8 cellular contexts compared by ENCODE assay signal in the genomic region with DNA sequence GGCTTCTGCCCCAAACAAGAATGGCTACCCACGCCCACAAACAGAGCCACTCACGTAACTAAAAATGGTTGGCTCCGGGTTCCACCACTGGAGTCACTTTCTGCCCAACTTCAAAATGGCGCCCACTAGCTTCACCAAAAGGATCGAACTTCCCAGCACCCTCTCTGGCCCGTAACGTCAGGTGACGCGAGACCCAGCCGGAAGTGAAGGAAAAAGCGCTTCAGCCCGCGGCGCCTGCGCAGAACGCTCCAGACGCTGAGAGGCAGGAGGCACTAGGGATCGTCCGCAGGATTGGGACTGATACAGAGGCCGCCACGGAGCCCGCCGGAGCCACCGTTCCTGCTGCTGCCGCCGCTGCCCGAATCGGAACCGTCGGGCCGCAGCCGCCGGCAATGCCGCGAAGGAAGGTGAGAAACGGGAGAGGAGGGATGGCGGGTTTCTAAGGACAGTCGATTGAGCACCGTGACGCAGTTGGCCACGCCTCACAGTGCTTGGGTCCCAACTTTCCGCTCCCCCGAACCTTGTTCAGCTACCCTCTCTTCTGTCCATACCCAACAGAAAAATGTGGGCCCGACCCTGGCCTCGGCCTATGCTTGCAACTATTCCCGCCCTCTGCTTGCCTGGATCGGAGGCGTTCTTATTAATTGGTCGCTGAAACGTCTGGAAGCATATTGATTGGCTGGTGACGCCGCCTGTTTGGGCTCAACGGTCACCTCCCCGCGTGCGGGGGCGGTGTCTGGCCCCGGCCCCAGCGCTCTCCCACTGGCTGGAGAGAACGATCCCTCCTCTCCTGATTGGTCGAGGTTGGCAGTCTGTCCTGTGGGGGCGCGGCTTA. TPM values are rescaled to one million over a fixed set of nuclear protein-coding genes. Genes with fewer than 3 reads are reported as not detected.
A peak's percentile ranks its signal among the peaks of the same experiment; 100 is the strongest.
DNase-seq lines count a peak whose midpoint lies in the region; ATAC-seq and TF ChIP-seq lines count a peak whose summit lies in the region.

A gene (plus strand): TSS at position 239 of the 835 bp plus-strand sequence. CDS start 154 bp downstream, at position 393.

- TF ChIP-seq CTCF in LNCaP clone FGC (IDR thresholded peaks at IDR 0.05; ENCODE audit: control insufficient read depth, extremely low read depth, insufficient read depth) (no peak), RWPE1 (conservative IDR thresholded peaks at IDR 0.05; ENCODE audit: low read depth) (no peak)

- CTCF ChIA-PET in RWPE1 (lab: Yijun Ruan, JAX), result interaction anchor here (0.6 to 1.4 kb wide), 5 partner anchors 10 to 1805 kb away, joined by 3 to 5 read pairs (median 3); a partner anchor contains a TSS

- peak; percentile 92 for ATAC-seq in activated T-helper 17 cell treated with anti-CD3 and anti-CD28 coated beads, Interleukin-2, amount 50 U/mL, for 72 hours (replicated peaks)
- peak; percentile 78 to 80 for ATAC-seq in naive B cell (ENCODE audit: low read depth in 2 of 2)
- peak; percentile 97 for ATAC-seq in stimulated activated memory B cell treated with anti-CD40 and anti-IgM and Interleukin-4, amounts not matched to agents 10 μg/mL and 1 μg/mL and 100 μg/mL, for 72 hours

- H3K27ac Mint-ChIP-seq in activated T-helper 17 cell treated with anti-CD3 and anti-CD28 coated beads, Interleukin-2, amount 50 U/mL, for 72 hours, result peak within 1 kb of the TSS; percentile 99
- peak within 1 kb of the TSS; percentile 99 to 100 (median 99) for H3K27ac Mint-ChIP-seq in naive B cell
- peak within 1 kb of the TSS; percentile 99 for H3K27ac Mint-ChIP-seq in stimulated activated memory B cell treated with anti-CD40 and anti-IgM and Interleukin-4, amounts not matched to agents 10 μg/mL and 1 μg/mL and 100 μg/mL, for 72 hours

- peak within 1 kb of the TSS; percentile 98 for H3K4me3 Mint-ChIP-seq in activated T-helper 17 cell treated with anti-CD3 and anti-CD28 coated beads, Interleukin-2, amount 50 U/mL, for 72 hours
- peak within 1 kb of the TSS; percentile 94 to 100 (median 98) for H3K4me3 Mint-ChIP-seq in naive B cell
- peak within 1 kb of the TSS; percentile 93 for H3K4me3 Mint-ChIP-seq in stimulated activated memory B cell treated with anti-CD40 and anti-IgM and Interleukin-4, amounts not matched to agents 10 μg/mL and 1 μg/mL and 100 μg/mL, for 72 hours

- peaks cover 56% of the 10 kb centered on the region for H3K36me3 Mint-ChIP-seq in activated T-helper 17 cell treated with anti-CD3 and anti-CD28 coated beads, Interleukin-2, amount 50 U/mL, for 72 hours (ENCODE audit: low read depth)
- no peaks in the 10 kb centered on the region for H3K36me3 Mint-ChIP-seq in naive B cell
- peaks cover 26% of the 10 kb centered on the region for H3K36me3 Mint-ChIP-seq in stimulated activated memory B cell treated with anti-CD40 and anti-IgM and Interleukin-4, amounts not matched to agents 10 μg/mL and 1 μg/mL and 100 μg/mL, for 72 hours

- H3K4me1 Mint-ChIP-seq in activated T-helper 17 cell treated with anti-CD3 and anti-CD28 coated beads, Interleukin-2, amount 50 U/mL, for 72 hours, result peaks cover 21% of the 10 kb centered on the region
- peaks cover 25 to 61% (median 41%) of the 10 kb centered on the region in 3 donors for H3K4me1 Mint-ChIP-seq in naive B cell
- peaks cover 48% of the 10 kb centered on the region for H3K4me1 Mint-ChIP-seq in stimulated activated memory B cell treated with anti-CD40 and anti-IgM and Interleukin-4, amounts not matched to agents 10 μg/mL and 1 μg/mL and 100 μg/mL, for 72 hours

- peak within 1 kb of the TSS; percentile 85 for H3K4me3 ChIP-seq in LNCaP clone FGC (ENCODE audit: low read depth, low read length)

- DNase-seq in Daoy (ENCODE audit: low read depth) (peak; percentile 97), GOT3 (lab: John Stamatoyannopoulos, UW) (peak; percentile 91), LNCaP clone FGC (ENCODE audit: low read depth) (peak; percentile 99), RWPE1 (ENCODE audit: low spot score) (peak; percentile 98), fibroblast of gingiva (ENCODE audit: low read depth) (peak; percentile 99), naive B cell (peak; percentile 99)

- H3K27ac ChIP-seq in RWPE1, result peak within 1 kb of the TSS; percentile 96

- POLR2A ChIA-PET in RWPE1 (lab: Yijun Ruan, JAX; ENCODE audit: low non-redundant PET), result interaction anchor here (1.2 kb wide), 1 partner anchor 25 kb away, joined by 3 read pairs; a partner anchor contains a TSS

- H3K9me3 Mint-ChIP-seq in activated T-helper 17 cell treated with anti-CD3 and anti-CD28 coated beads, Interleukin-2, amount 50 U/mL, for 72 hours, result no peaks in the 10 kb centered on the region
- H3K9me3 Mint-ChIP-seq in naive B cell, result peaks cover 0 to 3% (median 0%) of the 10 kb centered on the region in 7 donors
- no peaks in the 10 kb centered on the region for H3K9me3 Mint-ChIP-seq in stimulated activated memory B cell treated with anti-CD40 and anti-IgM and Interleukin-4, amounts not matched to agents 10 μg/mL and 1 μg/mL and 100 μg/mL, for 72 hours

- no peaks in the 10 kb centered on the region for H3K27me3 Mint-ChIP-seq in activated T-helper 17 cell treated with anti-CD3 and anti-CD28 coated beads, Interleukin-2, amount 50 U/mL, for 72 hours
- no peaks in the 10 kb centered on the region for H3K27me3 Mint-ChIP-seq in naive B cell
- H3K27me3 Mint-ChIP-seq in stimulated activated memory B cell treated with anti-CD40 and anti-IgM and Interleukin-4, amounts not matched to agents 10 μg/mL and 1 μg/mL and 100 μg/mL, for 72 hours, result no peaks in the 10 kb centered on the region

RNA-seq across cellular contexts. Expression of the gene that starts here (rescaled TPM):
- 22.9 and 31.4 TPM in 2 replicates for total RNA-seq in Daoy (2014; rRNA removed; shearing (Covaris generic))
- 10 to 100 TPM; 66.4 to 86.4 TPM for total RNA-seq in activated T-helper 17 cell treated with anti-CD3 and anti-CD28 coated beads, Interleukin-2, amount 50 U/mL, for 72 hours
- polyA plus RNA-seq in naive B cell (ENCODE audit: low read depth in 6 of 6), result 10 to 100 TPM; 42.3 to 61.8 (median 45.4) TPM

Comparison
In these comparisons a context has a peak if more than half of its experiments do, and no peak if none do; other contexts are left out.
1. Peak in every context shown above with its lines: DNase-seq, ATAC-seq, H3K4me3 ChIP-seq and H3K27ac ChIP-seq.